23 cellular contexts compared by ENCODE assay signal in genomic region chr4:3703677-3704521, GRCh38.
DNase-seq lines count a peak whose midpoint lies in the region; ATAC-seq, FAIRE-seq and TF ChIP-seq lines count a peak whose summit lies in the region.
"Had no signal": no experiment of that assay in that cellular context is flagged by ENCODE, and none has a peak within 500 bp of the region (broad histone marks: within the 10 kb centered on the region; RNA-seq: fewer than 3 reads in every experiment).

No MANE protein-coding gene starts in this region.

- H3K4me1 ChIP-seq in Panc1 (ENCODE audit: control insufficient read depth, insufficient read depth, low read length) (no peaks in the 10 kb centered on the region), HepG2 (ENCODE audit: insufficient read depth, low read length) (no peaks in the 10 kb centered on the region), suprapubic skin (peaks cover 8% of the 10 kb centered on the region)
- H3K4me1 ChIP-seq in effector memory CD4-positive, alpha-beta T cell (ENCODE audit: control insufficient read depth, insufficient read depth, low read length, poor library complexity, severe bottlenecking), result no peaks in the 10 kb centered on the region

- intact Hi-C loops in Panc1 (cut with micrococcal nuclease; ENCODE audit: unreplicated experiment), result no loop called here
- intact Hi-C loops in HepG2 (cut with micrococcal nuclease; ENCODE audit: unreplicated experiment), result no loop called here

- 26% methylated on average over 13 of the region's 29 CpGs for WGBS in HepG2 (ENCODE audit: low lambda C conversion rate)
- 43% methylated on average over 23 of the region's 29 CpGs for WGBS in suprapubic skin

- no peak overlapping the region for H2AFZ ChIP-seq in HepG2 (ENCODE audit: low read length)

- no peaks in the 10 kb centered on the region for H3K9me3 ChIP-seq in Panc1 (ENCODE audit: control insufficient read depth, insufficient read depth, low read depth, low read length)
- no peaks in the 10 kb centered on the region for H3K9me3 ChIP-seq in HepG2 (ENCODE audit: low read length)
- no peaks in the 10 kb centered on the region for H3K9me3 ChIP-seq in suprapubic skin
- H3K9me3 ChIP-seq in effector memory CD4-positive, alpha-beta T cell (ENCODE audit: control insufficient read depth, low read length), result no peaks in the 10 kb centered on the region
- H3K9me3 ChIP-seq: body of pancreas, ovary, testis had no signal

- no peaks in the 10 kb centered on the region for H3K36me3 ChIP-seq in Panc1 (ENCODE audit: control insufficient read depth, insufficient read depth, low read length)
- no peaks in the 10 kb centered on the region for H3K36me3 ChIP-seq in HepG2 (replicated peaks in 1 of 2; ENCODE audit: control insufficient read depth in 1 of 2, insufficient read depth in 2 of 2, low read length in 2 of 2)
- no peaks in the 10 kb centered on the region for H3K36me3 ChIP-seq in suprapubic skin
- H3K36me3 ChIP-seq in effector memory CD4-positive, alpha-beta T cell (ENCODE audit: control insufficient read depth, insufficient read depth, low read length), result no peaks in the 10 kb centered on the region
- H3K36me3 ChIP-seq: ovary had no signal

- no peak for TF ChIP-seq POLR2A in HepG2 (IDR thresholded peaks at IDR 0.05; ENCODE audit: insufficient read depth in 1 of 2, low read depth in 2 of 2, low read length in 2 of 2)
- no peak for TF ChIP-seq POLR2A in suprapubic skin (IDR thresholded peaks at IDR 0.05)

- in situ Hi-C loops in Panc1 (cut with HindIII; ENCODE audit: low pct_unique_long_range_greater_than_20kb, low sequenced_read_pairs), result no loop called here
- in situ Hi-C loops in HepG2 (cut with HindIII; ENCODE audit: extremely low pct_ligation_motif_present, low pct_unique_long_range_greater_than_20kb), result no loop called here

- H3K4me3 Mint-ChIP-seq in stimulated activated memory B cell treated with anti-CD40 and anti-IgM and Interleukin-4, amounts not matched to agents 10 μg/mL and 1 μg/mL and 100 μg/mL, for 72 hours, result no peak overlapping the region
- H3K4me3 Mint-ChIP-seq: activated B cell treated with CpG ODN at 0.5 μM for 24 hours; activated CD8-positive, alpha-beta T cell treated with anti-CD3 and anti-CD28 coated beads for 36 hours; activated naive CD8-positive, alpha-beta T cell; T-helper 17 cell had no signal

- H3K27ac Mint-ChIP-seq in stimulated activated memory B cell treated with anti-CD40 and anti-IgM and Interleukin-4, amounts not matched to agents 10 μg/mL and 1 μg/mL and 100 μg/mL, for 72 hours, result no peak overlapping the region
- H3K27ac Mint-ChIP-seq: activated B cell treated with CpG ODN at 0.5 μM for 24 hours; activated CD8-positive, alpha-beta T cell treated with anti-CD3 and anti-CD28 coated beads for 36 hours; activated naive CD8-positive, alpha-beta T cell; T-helper 17 cell had no signal

- TF ChIP-seq CTCF in Panc1 (IDR thresholded peaks at IDR 0.05), result no peak
- no peak for TF ChIP-seq CTCF in HepG2 (CRISPR knock-in tag; IDR thresholded peaks at IDR 0.05)
- no peak for TF ChIP-seq CTCF in suprapubic skin (IDR thresholded peaks at IDR 0.05)

- H3K4me2 ChIP-seq in HepG2 (ENCODE audit: low read depth, low read length), result no peak overlapping the region

- no peak for FAIRE-seq in HepG2 (lab: Jason Lieb, UNC)
- FAIRE-seq: A204.1, small intestine had no signal

- POLR2A ChIA-PET in Panc1 (lab: Charles Lee), result interaction anchor here (0.7 kb wide), 1 partner anchor 13 kb away, joined by 4 read pairs; no protein-coding TSS in a partner anchor
- POLR2A ChIA-PET in HepG2 (lab: Yijun Ruan, JAX), result no interaction called here

- ATAC-seq in Panc1 (0 out of 2 replicates have a peak, but pooled peaks have one; percentile 38), HepG2 (no peak), HG03108 (IDR thresholded peaks at IDR 0.05; ENCODE audit: unreplicated experiment) (no peak)
- no peak for ATAC-seq in stimulated activated memory B cell treated with anti-CD40 and anti-IgM and Interleukin-4, amounts not matched to agents 10 μg/mL and 1 μg/mL and 100 μg/mL, for 72 hours
- ATAC-seq: activated CD8-positive, alpha-beta T cell treated with anti-CD3 and anti-CD28 coated beads for 36 hours; body of pancreas; left colon; T-helper 17 cell had no signal

- peak; percentile 3 for DNase-seq in NCI-H2171 treated with DMSO at 0.1 percent for 48 hours (lab: John Stamatoyannopoulos, UW)
- no peak for DNase-seq in NCI-H2171 (lab: John Stamatoyannopoulos, UW)
- no peak for DNase-seq in Panc1 (ENCODE audit: low read depth, low spot score)
- no peak for DNase-seq in HepG2 (ENCODE audit: low spot score)
- DNase-seq in suprapubic skin (ENCODE audit: low spot score in 2 of 2), result peak; percentile 21 to 61
- DNase-seq in effector memory CD4-positive, alpha-beta T cell, result no peak
- DNase-seq: activated B cell treated with CpG ODN at 0.5 μM for 24 hours; activated CD8-positive, alpha-beta T cell treated with anti-CD3 and anti-CD28 coated beads for 36 hours; activated T-cell treated with anti-CD3 and anti-CD28 coated beads, Interleukin-2, amount 50 U/mL, for 48 hours; C1 segment of cervical spinal cord; left colon; NCI-H510A; SIG-M5; small intestine; T-helper 17 cell; testis had no signal

- H4K20me1 ChIP-seq in HepG2 (ENCODE audit: insufficient read depth, low read length), result no peaks in the 10 kb centered on the region

- no peak for TF ChIP-seq RAD21 in HepG2 (CRISPR knock-in tag; IDR thresholded peaks at IDR 0.05)

- no peaks in the 10 kb centered on the region for H3K36me3 Mint-ChIP-seq in stimulated activated memory B cell treated with anti-CD40 and anti-IgM and Interleukin-4, amounts not matched to agents 10 μg/mL and 1 μg/mL and 100 μg/mL, for 72 hours
- H3K36me3 Mint-ChIP-seq: activated naive CD8-positive, alpha-beta T cell had no signal

- H3K27me3 Mint-ChIP-seq in stimulated activated memory B cell treated with anti-CD40 and anti-IgM and Interleukin-4, amounts not matched to agents 10 μg/mL and 1 μg/mL and 100 μg/mL, for 72 hours, result peaks cover 73% of the 10 kb centered on the region

- H3K27ac ChIP-seq in Panc1 (ENCODE audit: low read length), result no peak overlapping the region
- H3K27ac ChIP-seq in HepG2 (ENCODE audit: extremely low read length, insufficient read depth, low read length), result no peak overlapping the region
- H3K27ac ChIP-seq in suprapubic skin, result no peak overlapping the region
- H3K27ac ChIP-seq in effector memory CD4-positive, alpha-beta T cell (ENCODE audit: insufficient read depth, low read length, poor library complexity, severe bottlenecking), result no peak overlapping the region
- H3K27ac ChIP-seq: body of pancreas, coronary artery, ovary, testis had no signal

- no TSS peak for BruUV-seq in Panc1 (replicated peaks; lab: Mats Ljungman, UMichigan)
- BruUV-seq in HepG2 (replicated peaks; lab: Mats Ljungman, UMichigan), result no TSS peak

- H3K27me3 ChIP-seq in Panc1 (ENCODE audit: control insufficient read depth, insufficient read depth, low read length) (no peaks in the 10 kb centered on the region), HepG2 (ENCODE audit: control insufficient read depth in 1 of 2, insufficient read depth in 2 of 2, low read length in 2 of 2) (peaks cover 13 to 76% of the 10 kb centered on the region in 2 experiments), suprapubic skin (peaks cover 75% of the 10 kb centered on the region)
- no peaks in the 10 kb centered on the region for H3K27me3 ChIP-seq in effector memory CD4-positive, alpha-beta T cell (replicated peaks; ENCODE audit: control insufficient read depth, insufficient read depth, low read length, poor library complexity, severe bottlenecking)
- H3K27me3 ChIP-seq: body of pancreas, ovary, testis had no signal

- TF ChIP-seq EP300 in HepG2 (IDR thresholded peaks at IDR 0.05; ENCODE audit: low read depth in 2 of 2, low read length in 2 of 2) (no peak), HepG2 (CRISPR knock-in tag; IDR thresholded peaks at IDR 0.05; ENCODE audit: borderline replicate concordance) (no peak), suprapubic skin (IDR thresholded peaks at IDR 0.05) (no peak)

- CTCF ChIA-PET in Panc1 (lab: Charles Lee) (no interaction called here), HepG2 (lab: Yijun Ruan, JAX; ENCODE audit: low intra/inter-chr PET ratio, low total read pairs) (no interaction called here)

- no peak overlapping the region for H3K9ac ChIP-seq in HepG2 (ENCODE audit: insufficient read depth, low read depth, low read length)

- no peaks in the 10 kb centered on the region for H3K9me3 Mint-ChIP-seq in stimulated activated memory B cell treated with anti-CD40 and anti-IgM and Interleukin-4, amounts not matched to agents 10 μg/mL and 1 μg/mL and 100 μg/mL, for 72 hours
- H3K9me3 Mint-ChIP-seq: activated B cell treated with CpG ODN at 0.5 μM for 24 hours; activated CD8-positive, alpha-beta T cell treated with anti-CD3 and anti-CD28 coated beads for 36 hours had no signal

- H3K4me1 Mint-ChIP-seq in stimulated activated memory B cell treated with anti-CD40 and anti-IgM and Interleukin-4, amounts not matched to agents 10 μg/mL and 1 μg/mL and 100 μg/mL, for 72 hours, result peaks cover 12% of the 10 kb centered on the region
- H3K4me1 Mint-ChIP-seq: activated B cell treated with CpG ODN at 0.5 μM for 24 hours had no signal

- H3K4me3 ChIP-seq in Panc1 (ENCODE audit: low read depth in 2 of 2, low read length in 2 of 2) (no peak overlapping the region), HepG2 (replicated peaks in 1 of 3; ENCODE audit: insufficient read depth in 1 of 3, low read depth in 2 of 3, low read length in 3 of 3) (no peak overlapping the region), suprapubic skin (no peak overlapping the region)
- no peak overlapping the region for H3K4me3 ChIP-seq in effector memory CD4-positive, alpha-beta T cell (ENCODE audit: insufficient read depth, low read depth, low read length, poor library complexity, severe bottlenecking)
- H3K4me3 ChIP-seq: body of pancreas, coronary artery, ovary, testis had no signal

- H3K79me2 ChIP-seq in HepG2 (ENCODE audit: insufficient read depth, low read length), result no peaks in the 10 kb centered on the region

TF ChIP-seq in HepG2, 621 proteins besides CTCF, POLR2A, EP300 and RAD21:
- 0 out of 2 replicates have a peak, but pooled peaks have one; percentile 42 for TF ChIP-seq ZNF33A (CRISPR knock-in tag; IDR thresholded peaks at IDR 0.05; ENCODE audit: borderline replicate concordance)
- TF ChIP-seq RBFOX2 (IDR thresholded peaks at IDR 0.05; ENCODE audit: low read depth, low read length), result no peak

Comparison
In these comparisons a context has a peak if more than half of its experiments do, and no peak if none do; other contexts are left out.
1. DNase-seq: peak in NCI-H2171 treated with DMSO at 0.1 percent for 48 hours (single experiment) and suprapubic skin (2 of 2); none in NCI-H2171 (single experiment), Panc1 (single experiment), HepG2 (single experiment) and effector memory CD4-positive, alpha-beta T cell (0 of 3).